In the genomic region with DNA sequence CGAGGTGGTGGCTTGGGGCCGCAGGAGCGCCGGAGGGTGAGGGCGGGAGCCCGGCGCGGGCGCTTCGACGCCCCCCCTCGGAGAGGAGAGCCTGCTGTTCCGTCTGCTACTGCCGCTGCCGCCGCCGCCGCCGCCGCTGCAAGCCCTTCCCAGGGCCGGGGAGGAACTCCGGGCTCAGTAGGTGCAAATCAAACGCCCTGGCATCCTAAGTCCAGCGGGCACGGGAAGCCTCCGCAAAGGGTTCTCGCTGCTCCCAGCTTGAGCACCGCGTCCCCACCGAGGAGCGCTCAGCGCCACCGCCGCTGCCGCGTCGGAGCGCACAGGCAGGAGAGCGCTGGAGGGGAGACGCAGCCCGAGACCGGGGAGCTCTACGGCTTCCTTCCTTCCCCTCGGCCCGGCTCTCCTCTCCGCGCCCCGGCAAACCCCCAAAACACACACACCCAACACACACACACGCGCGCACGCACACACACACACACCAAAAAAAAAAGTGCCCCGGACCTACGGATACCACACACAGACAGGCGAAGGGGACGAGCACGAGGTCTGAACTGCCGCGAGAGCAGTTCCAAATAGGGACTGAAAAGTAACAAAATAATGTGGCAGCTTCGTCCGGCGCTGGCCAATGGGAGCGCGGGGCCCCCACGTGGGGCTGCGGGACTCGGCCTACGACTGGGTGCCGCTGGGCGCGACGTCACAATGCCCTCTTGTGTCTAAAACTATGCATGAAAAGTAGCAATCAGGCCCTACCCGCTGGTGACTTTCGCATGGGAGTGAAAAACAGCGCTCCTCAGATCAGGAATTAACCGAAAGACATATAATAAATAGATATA, we compare ENCODE assay signal across 8 cellular contexts. TPM values are rescaled to one million over a fixed set of nuclear protein-coding genes. Genes with fewer than 3 reads are reported as not detected.
DNase-seq lines count a peak whose midpoint lies in the region; ATAC-seq and TF ChIP-seq lines count a peak whose summit lies in the region.

A gene (minus strand): TSS at position 581 of the 833 bp plus-strand sequence. CDS start 1,119 bp downstream, outside the sequence.

- peak within 1 kb of the TSS; percentile 84 for H3K27ac ChIP-seq in cingulate gyrus (ENCODE audit: low read depth, low read length)

- H3K36me3 Mint-ChIP-seq in activated CD4-positive, alpha-beta T cell treated with anti-CD3 and anti-CD28 coated beads for 36 hours (ENCODE audit: low read depth), result peaks cover 29% of the 10 kb centered on the region

- DNase-seq in Ammon's horn (ENCODE audit: low spot score) (peak; percentile 99), NCI-H510A treated with DMSO at 0.1 percent for 48 hours (lab: John Stamatoyannopoulos, UW) (peak; percentile 95), kidney glomerular epithelial cell (lab: John Stamatoyannopoulos, UW) (peak; percentile 96)
- peak; percentile 99 for DNase-seq in activated CD4-positive, alpha-beta T cell treated with anti-CD3 and anti-CD28 coated beads for 36 hours
- peak; percentile 91 to 96 (median 95) for DNase-seq in stimulated activated CD4-positive, alpha-beta T cell treated with anti-CD3 and anti-CD28 coated beads, Interleukin-1b, Interleukin-23, amount 100 ng/mL, for 24 hours (ENCODE audit: low read depth in 4 of 4, low spot score in 1 of 4)

- H3K4me1 Mint-ChIP-seq in activated CD4-positive, alpha-beta T cell treated with anti-CD3 and anti-CD28 coated beads for 36 hours, result peaks cover 41% of the 10 kb centered on the region

- POLR2A ChIA-PET in activated CD4-positive, alpha-beta T cell treated with anti-CD3 and anti-CD28 coated beads for 36 hours (lab: Charles Lee), result interaction anchor here (0.6 to 1.4 kb wide), 11 partner anchors 10 to 635 kb away, joined by 3 to 13 read pairs (median 3); no protein-coding TSS in a partner anchor

- CTCF ChIA-PET in activated CD4-positive, alpha-beta T cell treated with anti-CD3 and anti-CD28 coated beads for 36 hours (lab: Charles Lee), result interaction anchor here (1.0 to 1.1 kb wide), 4 partner anchors 43 to 1222 kb away, joined by 4 to 9 read pairs (median 7); no protein-coding TSS in a partner anchor

- intact Hi-C loops in activated CD4-positive, alpha-beta T cell treated with anti-CD3 and anti-CD28 coated beads for 36 hours (cut with DNase I, micrococcal nuclease), result loop anchor here (2.0 to 10.0 kb wide), 12 partner anchors 339 to 1820 kb away; a partner anchor contains a TSS

- H3K27ac Mint-ChIP-seq in activated CD4-positive, alpha-beta T cell treated with anti-CD3 and anti-CD28 coated beads for 36 hours, result peak within 1 kb of the TSS; percentile 95

- TF ChIP-seq POLR2A in GM19099 (IDR thresholded peaks at IDR 0.05; ENCODE audit: extremely low read depth, insufficient read length, low read depth), result peak; percentile 94

- H3K4me3 Mint-ChIP-seq in activated CD4-positive, alpha-beta T cell treated with anti-CD3 and anti-CD28 coated beads for 36 hours, result peak within 1 kb of the TSS; percentile 93

- peak; percentile 59 for ATAC-seq in HG03439 (IDR thresholded peaks at IDR 0.05; ENCODE audit: unreplicated experiment)
- ATAC-seq in activated CD4-positive, alpha-beta T cell treated with anti-CD3 and anti-CD28 coated beads for 36 hours, result peak; percentile 68

- H3K27me3 Mint-ChIP-seq in activated CD4-positive, alpha-beta T cell treated with anti-CD3 and anti-CD28 coated beads for 36 hours, result peaks cover 5% of the 10 kb centered on the region

- no peaks in the 10 kb centered on the region for H3K9me3 Mint-ChIP-seq in activated CD4-positive, alpha-beta T cell treated with anti-CD3 and anti-CD28 coated beads for 36 hours (ENCODE audit: low read depth)

RNA-seq across cellular contexts. Expression of the gene that starts here (rescaled TPM):
- 10 to 100 TPM; 89.2 to 97.6 TPM for total RNA-seq in activated CD4-positive, alpha-beta T cell treated with anti-CD3 and anti-CD28 coated beads for 36 hours

Comparison
In these comparisons a context has a peak if more than half of its experiments do, and no peak if none do; other contexts are left out.
1. Peak in every context shown above with its lines: DNase-seq, ATAC-seq and H3K27ac ChIP-seq.